In the genomic region with DNA sequence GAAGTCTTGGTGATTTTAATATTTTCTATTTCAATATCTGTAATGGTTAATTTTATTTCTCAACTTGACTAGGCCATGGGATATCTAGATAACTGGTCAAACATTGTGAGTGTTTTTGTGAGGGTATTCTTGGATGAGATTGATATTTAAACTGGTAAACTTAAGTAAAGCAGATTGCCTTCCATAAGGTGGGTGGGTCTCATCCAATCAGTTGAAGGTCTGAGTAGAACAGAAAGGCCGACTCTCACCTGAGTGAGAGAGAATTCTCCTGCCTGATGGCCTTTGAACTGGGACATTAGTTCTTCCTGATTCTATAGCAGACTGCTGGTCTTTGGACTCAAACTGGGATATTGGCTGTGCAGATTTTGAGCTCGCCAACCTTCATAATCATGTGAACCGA, we compare ENCODE assay signal across 38 cellular contexts. TPM values are rescaled to one million over a fixed set of nuclear protein-coding genes. Genes with fewer than 3 reads are reported as not detected.
"Had no signal": no experiment of that assay in that cellular context is flagged by ENCODE, and none has a peak within 500 bp of the region (broad histone marks: within the 10 kb centered on the region; RNA-seq: fewer than 3 reads in every experiment).

No MANE protein-coding gene starts in this region.

- H3K4me1 ChIP-seq: ascending aorta had no signal

- FAIRE-seq: bronchial epithelial cell, TTC549 had no signal

- H3K27ac Mint-ChIP-seq: activated B cell treated with CpG ODN at 0.5 μM for 24 hours; activated CD4-positive, alpha-beta memory T cell treated with anti-CD3 and anti-CD28 coated beads for 36 hours; activated CD4-positive, alpha-beta T cell treated with anti-CD3 and anti-CD28 coated beads, Interleukin-2, amount 10 ng/mL, durations not matched to agents 24 days and 14 days; activated CD8-positive, alpha-beta memory T cell treated with anti-CD3 and anti-CD28 coated beads, Interleukin-2, amount 10 ng/mL, durations not matched to agents 7 days and 5 days; activated CD8-positive, alpha-beta T cell treated with anti-CD3 and anti-CD28 coated beads, Interleukin-2, amount 10 ng/mL, durations not matched to agents 7 days and 5 days; activated naive CD4-positive, alpha-beta T cell treated with anti-CD3 and anti-CD28 coated beads, Interleukin-2, amount 10 ng/mL, durations not matched to agents 7 days and 5 days; activated naive CD4-positive, alpha-beta T cell treated with anti-CD3 and anti-CD28 coated beads, Interleukin-2, amount 50 U/mL, for 24 hours; activated naive CD8-positive, alpha-beta T cell; activated naive CD8-positive, alpha-beta T cell treated with anti-CD3 and anti-CD28 coated beads, Interleukin-2, amount 10 ng/mL, durations not matched to agents 7 days and 5 days; activated naive CD8-positive, alpha-beta T cell treated with anti-CD3 and anti-CD28 coated beads, Interleukin-2, amount 50 U/mL, for 24 hours; activated T-cell treated with anti-CD3 and anti-CD28 coated beads, Interleukin-2, amount 50 U/mL, for 24 hours; activated T-helper 2 cell treated with anti-CD3 and anti-CD28 coated beads, Interferon-gamma antibody, Interleukin-2, Interleukin-4, amounts not matched to agents 10 μg/mL and 5 μg/mL and 100 μg/mL, durations not matched to agents 14 hours and 24 hours and 36 hours; brain; T-helper 1 cell treated with Interleukin-12 subunit alpha and Interleukin-12 subunit beta and Interleukin-4 antibody, amounts not matched to agents 30 μg/mL and 1 μg/mL, for 36 hours; T-helper 2 cell treated with Interferon-gamma antibody and Interleukin-4, amounts not matched to agents 5 μg/mL and 100 μg/mL, for 36 hours had no signal

- H3K36me3 Mint-ChIP-seq: activated CD4-positive, alpha-beta memory T cell treated with anti-CD3 and anti-CD28 coated beads for 36 hours; activated CD8-positive, alpha-beta memory T cell treated with anti-CD3 and anti-CD28 coated beads, Interleukin-2, amount 10 ng/mL, durations not matched to agents 7 days and 5 days; activated naive CD4-positive, alpha-beta T cell treated with anti-CD3 and anti-CD28 coated beads, Interleukin-2, amount 10 ng/mL, durations not matched to agents 7 days and 5 days; activated naive CD4-positive, alpha-beta T cell treated with anti-CD3 and anti-CD28 coated beads, Interleukin-2, amount 50 U/mL, for 24 hours; activated naive CD8-positive, alpha-beta T cell; activated naive CD8-positive, alpha-beta T cell treated with anti-CD3 and anti-CD28 coated beads, Interleukin-2, amount 10 ng/mL, durations not matched to agents 7 days and 5 days; brain had no signal

- ATAC-seq: activated CD8-positive, alpha-beta memory T cell treated with anti-CD3 and anti-CD28 coated beads, Interleukin-2, amount 10 ng/mL, durations not matched to agents 7 days and 5 days; activated CD8-positive, alpha-beta T cell treated with anti-CD3 and anti-CD28 coated beads, Interleukin-2, amount 10 ng/mL, durations not matched to agents 7 days and 5 days; activated naive CD8-positive, alpha-beta T cell treated with anti-CD3 and anti-CD28 coated beads, Interleukin-2, amount 50 U/mL, for 24 hours had no signal

- H3K9me3 Mint-ChIP-seq: activated B cell treated with CpG ODN at 0.5 μM for 24 hours; activated CD4-positive, alpha-beta memory T cell treated with anti-CD3 and anti-CD28 coated beads for 36 hours; activated naive CD4-positive, alpha-beta T cell treated with anti-CD3 and anti-CD28 coated beads, Interleukin-2, amount 10 ng/mL, durations not matched to agents 7 days and 5 days; activated naive CD4-positive, alpha-beta T cell treated with anti-CD3 and anti-CD28 coated beads, Interleukin-2, amount 50 U/mL, for 24 hours; activated naive CD8-positive, alpha-beta T cell treated with anti-CD3 and anti-CD28 coated beads, Interleukin-2, amount 10 ng/mL, durations not matched to agents 7 days and 5 days; activated naive CD8-positive, alpha-beta T cell treated with anti-CD3 and anti-CD28 coated beads, Interleukin-2, amount 50 U/mL, for 24 hours; activated T-cell treated with anti-CD3 and anti-CD28 coated beads, Interleukin-2, amount 50 U/mL, for 24 hours; activated T-helper 2 cell treated with anti-CD3 and anti-CD28 coated beads, Interferon-gamma antibody, Interleukin-2, Interleukin-4, amounts not matched to agents 10 μg/mL and 5 μg/mL and 100 μg/mL, durations not matched to agents 14 hours and 24 hours and 36 hours; brain; central memory CD8-positive, alpha-beta T cell; T-helper 1 cell treated with Interleukin-12 subunit alpha and Interleukin-12 subunit beta and Interleukin-4 antibody, amounts not matched to agents 30 μg/mL and 1 μg/mL, for 36 hours; T-helper 2 cell treated with Interferon-gamma antibody and Interleukin-4, amounts not matched to agents 5 μg/mL and 100 μg/mL, for 36 hours had no signal

- H3K36me3 ChIP-seq: ascending aorta, cardiac muscle cell had no signal

- H3K27me3 Mint-ChIP-seq: activated naive CD4-positive, alpha-beta T cell treated with anti-CD3 and anti-CD28 coated beads, Interleukin-2, amount 10 ng/mL, durations not matched to agents 7 days and 5 days; activated T-cell treated with anti-CD3 and anti-CD28 coated beads, Interleukin-2, amount 50 U/mL, for 24 hours; brain had no signal

- H3K27me3 ChIP-seq: ascending aorta, cardiac muscle cell had no signal

- H3K4me1 Mint-ChIP-seq: activated B cell treated with CpG ODN at 0.5 μM for 24 hours; activated CD4-positive, alpha-beta T cell treated with anti-CD3 and anti-CD28 coated beads, Interleukin-2, amount 10 ng/mL, durations not matched to agents 24 days and 14 days; activated CD8-positive, alpha-beta memory T cell treated with anti-CD3 and anti-CD28 coated beads, Interleukin-2, amount 10 ng/mL, durations not matched to agents 7 days and 5 days; activated naive CD4-positive, alpha-beta T cell treated with anti-CD3 and anti-CD28 coated beads, Interleukin-2, amount 10 ng/mL, durations not matched to agents 7 days and 5 days; activated naive CD4-positive, alpha-beta T cell treated with anti-CD3 and anti-CD28 coated beads, Interleukin-2, amount 50 U/mL, for 24 hours; activated naive CD8-positive, alpha-beta T cell treated with anti-CD3 and anti-CD28 coated beads, Interleukin-2, amount 10 ng/mL, durations not matched to agents 7 days and 5 days; activated naive CD8-positive, alpha-beta T cell treated with anti-CD3 and anti-CD28 coated beads, Interleukin-2, amount 50 U/mL, for 24 hours; brain; central memory CD8-positive, alpha-beta T cell had no signal

- H3K4me3 Mint-ChIP-seq: activated B cell treated with CpG ODN at 0.5 μM for 24 hours; activated CD4-positive, alpha-beta memory T cell treated with anti-CD3 and anti-CD28 coated beads for 36 hours; activated CD4-positive, alpha-beta T cell treated with anti-CD3 and anti-CD28 coated beads, Interleukin-2, amount 10 ng/mL, durations not matched to agents 24 days and 14 days; activated CD8-positive, alpha-beta memory T cell treated with anti-CD3 and anti-CD28 coated beads, Interleukin-2, amount 10 ng/mL, durations not matched to agents 7 days and 5 days; activated CD8-positive, alpha-beta T cell treated with anti-CD3 and anti-CD28 coated beads, Interleukin-2, amount 10 ng/mL, durations not matched to agents 7 days and 5 days; activated naive CD4-positive, alpha-beta T cell treated with anti-CD3 and anti-CD28 coated beads, Interleukin-2, amount 10 ng/mL, durations not matched to agents 7 days and 5 days; activated naive CD4-positive, alpha-beta T cell treated with anti-CD3 and anti-CD28 coated beads, Interleukin-2, amount 50 U/mL, for 24 hours; activated naive CD8-positive, alpha-beta T cell; activated naive CD8-positive, alpha-beta T cell treated with anti-CD3 and anti-CD28 coated beads, Interleukin-2, amount 10 ng/mL, durations not matched to agents 7 days and 5 days; activated naive CD8-positive, alpha-beta T cell treated with anti-CD3 and anti-CD28 coated beads, Interleukin-2, amount 50 U/mL, for 24 hours; activated T-cell treated with anti-CD3 and anti-CD28 coated beads, Interleukin-2, amount 50 U/mL, for 24 hours; brain; central memory CD8-positive, alpha-beta T cell; T-helper 1 cell treated with Interleukin-12 subunit alpha and Interleukin-12 subunit beta and Interleukin-4 antibody, amounts not matched to agents 30 μg/mL and 1 μg/mL, for 36 hours; T-helper 2 cell treated with Interferon-gamma antibody and Interleukin-4, amounts not matched to agents 5 μg/mL and 100 μg/mL, for 36 hours had no signal

- H3K27ac ChIP-seq: ascending aorta, cardiac muscle cell, VCaP had no signal

- H3K4me3 ChIP-seq: ascending aorta, cardiac muscle cell had no signal

- H3K9me3 ChIP-seq: ascending aorta had no signal

- DNase-seq: activated B cell treated with CpG ODN at 0.5 μM for 24 hours; activated CD4-positive, alpha-beta memory T cell treated with anti-CD3 and anti-CD28 coated beads for 36 hours; activated CD4-positive, alpha-beta T cell treated with anti-CD3 and anti-CD28 coated beads for 4 hours; activated CD4-positive, alpha-beta T cell treated with anti-CD3 and anti-CD28 coated beads, Interleukin-2, amount 10 ng/mL, durations not matched to agents 24 days and 14 days; activated CD4-positive, alpha-beta T cell treated with anti-CD3 and anti-CD28 coated beads, Interleukin-2, amount 50 U/mL, for 1 hour; activated CD4-positive, alpha-beta T cell treated with anti-CD3 and anti-CD28 coated beads, Interleukin-2, amount 50 U/mL, for 4 hours; activated CD4-positive, CD25-positive, alpha-beta regulatory T cell treated with anti-CD3 and anti-CD28 coated beads, Interleukin-2, amount 50 U/mL, for 72 hours; activated CD8-positive, alpha-beta memory T cell treated with anti-CD3 and anti-CD28 coated beads for 24 hours; activated CD8-positive, alpha-beta memory T cell treated with anti-CD3 and anti-CD28 coated beads, Interleukin-2, amount 10 ng/mL, durations not matched to agents 7 days and 5 days; activated CD8-positive, alpha-beta memory T cell treated with anti-CD3 and anti-CD28 coated beads, Interleukin-2, amount 50 U/mL, for 48 hours; activated CD8-positive, alpha-beta T cell treated with anti-CD3 and anti-CD28 coated beads, Interleukin-2, amount 10 ng/mL, durations not matched to agents 7 days and 5 days; activated effector memory CD4-positive, alpha-beta T cell treated with Interleukin-2 at 50 U/mL for 16 hours; activated gamma-delta T cell; activated naive CD4-positive, alpha-beta T cell treated with anti-CD3 and anti-CD28 coated beads, Interleukin-2, amount 10 ng/mL, durations not matched to agents 7 days and 5 days; activated naive CD4-positive, alpha-beta T cell treated with Interleukin-2 at 50 U/mL for 16 hours; activated naive CD8-positive, alpha-beta T cell treated with anti-CD3 and anti-CD28 coated beads, Interleukin-2, amount 10 ng/mL, durations not matched to agents 7 days and 5 days; activated naive CD8-positive, alpha-beta T cell treated with anti-CD3 and anti-CD28 coated beads, Interleukin-2, amount 50 U/mL, for 24 hours; activated T-cell treated with anti-CD3 and anti-CD28 coated beads, Interleukin-2, amount 50 U/mL, for 24 hours; activated T-cell treated with anti-CD3 and anti-CD28 coated beads, Interleukin-2, amount 50 U/mL, for 48 hours; amygdala; anterior cingulate cortex; caudate nucleus; cerebellar nuclear complex; T-helper 1 cell; T-helper 2 cell; T-helper 9 cell had no signal

RNA-seq across cellular contexts. Expression of a gene that starts 36.3 kb away (rescaled TPM):
- total RNA-seq: activated B cell treated with CpG ODN at 0.5 μM for 24 hours; activated CD4-positive, alpha-beta memory T cell treated with anti-CD3 and anti-CD28 coated beads for 36 hours; activated CD4-positive, alpha-beta T cell treated with anti-CD3 and anti-CD28 coated beads, Interleukin-2, amount 10 ng/mL, durations not matched to agents 24 days and 14 days; activated CD8-positive, alpha-beta memory T cell treated with anti-CD3 and anti-CD28 coated beads, Interleukin-2, amount 10 ng/mL, durations not matched to agents 7 days and 5 days; activated CD8-positive, alpha-beta T cell treated with anti-CD3 and anti-CD28 coated beads, Interleukin-2, amount 10 ng/mL, durations not matched to agents 7 days and 5 days; activated naive CD8-positive, alpha-beta T cell treated with anti-CD3 and anti-CD28 coated beads, Interleukin-2, amount 10 ng/mL, durations not matched to agents 7 days and 5 days; ascending aorta; bronchial epithelial cell had no signal
